Comparison of ENCODE assay signal across 33 cellular contexts in the genomic region with DNA sequence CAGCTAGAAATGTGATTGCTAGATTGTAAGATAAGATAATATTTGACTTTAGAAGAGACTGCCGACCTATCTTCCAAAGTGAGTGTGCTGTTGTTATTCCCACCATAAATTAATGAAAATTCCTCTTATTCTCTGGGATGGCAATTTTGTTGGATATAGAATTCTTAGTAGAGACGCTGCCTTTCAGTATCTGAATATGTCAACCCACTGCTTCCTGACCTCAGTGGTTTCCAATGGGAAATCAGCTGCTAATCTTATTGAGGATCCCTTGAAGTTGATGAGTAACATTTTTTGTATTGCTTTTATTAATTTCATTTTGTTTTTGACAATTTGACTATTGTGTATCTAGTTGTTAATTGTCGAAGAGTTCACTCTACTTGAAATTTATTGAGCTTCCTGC.
DNase-seq lines count a peak whose midpoint lies in the region; ATAC-seq and TF ChIP-seq lines count a peak whose summit lies in the region.
"Had no signal": no experiment of that assay in that cellular context is flagged by ENCODE, and none has a peak within 500 bp of the region (broad histone marks: within the 10 kb centered on the region; RNA-seq: fewer than 3 reads in every experiment).

No MANE protein-coding gene starts in this region.

- H3K27me3 ChIP-seq in endodermal cell (ENCODE audit: control insufficient read depth, insufficient read depth, low read length, poor library complexity, severe bottlenecking), result no peaks in the 10 kb centered on the region
- no peaks in the 10 kb centered on the region for H3K27me3 ChIP-seq in hepatocyte
- H3K27me3 ChIP-seq: BE2C; BLaER1; BLaER1 treated with 17β-estradiol and CSF1 and Interleukin-3, amounts not matched to agents 10 nM and 100 nM had no signal

- no peak for TF ChIP-seq CTCF in HEK293 (tag by site-specific recombination; IDR thresholded peaks at IDR 0.05)
- no peak for TF ChIP-seq CTCF in WTC11 (IDR thresholded peaks at IDR 0.05)
- no peak for TF ChIP-seq CTCF in endodermal cell (conservative IDR thresholded peaks at IDR 0.05)
- TF ChIP-seq CTCF in hepatocyte (IDR thresholded peaks at IDR 0.05; ENCODE audit: poor library complexity), result no peak

- no peak overlapping the region for H3K4me2 ChIP-seq in hepatocyte
- H3K4me2 ChIP-seq: A549; BLaER1; BLaER1 treated with 17β-estradiol and CSF1 and Interleukin-3, amounts not matched to agents 10 nM and 100 nM had no signal

- H3K36me3 ChIP-seq in HEK293 (ENCODE audit: control insufficient read depth in 2 of 2, insufficient read depth in 1 of 2, low read length in 2 of 2) (no peaks in the 10 kb centered on the region), endodermal cell (ENCODE audit: control insufficient read depth, insufficient read depth, low read length) (no peaks in the 10 kb centered on the region), hepatocyte (replicated peaks; ENCODE audit: insufficient read depth, low read depth) (no peaks in the 10 kb centered on the region)
- H3K36me3 ChIP-seq: BE2C; BLaER1; BLaER1 treated with 17β-estradiol and CSF1 and Interleukin-3, amounts not matched to agents 10 nM and 100 nM had no signal

- H3K27ac ChIP-seq in HEK293 (ENCODE audit: extremely low read depth, low read depth, low read length), result no peak overlapping the region
- no peak overlapping the region for H3K27ac ChIP-seq in endodermal cell (ENCODE audit: low read depth, low read length)
- H3K27ac ChIP-seq in hepatocyte, result no peak overlapping the region
- H3K27ac ChIP-seq: 22Rv1; A549; BLaER1; BLaER1 treated with 17β-estradiol and CSF1 and Interleukin-3, amounts not matched to agents 10 nM and 100 nM; C4-2B had no signal

- no peak overlapping the region for H3K4me3 Mint-ChIP-seq in WTC11
- no peak overlapping the region for H3K4me3 Mint-ChIP-seq in endodermal cell
- H3K4me3 Mint-ChIP-seq in natural killer cell treated with Interleukin-12 subunit alpha and Interleukin-12 subunit beta and Interleukin-15 and Interleukin-18, amount 100 ng/mL, for 72 hours, result no peak overlapping the region
- H3K4me3 Mint-ChIP-seq: B cell; CD14-positive monocyte; CD4-positive, alpha-beta memory T cell; CD4-positive, alpha-beta T cell; CD4-positive, CD25-positive, alpha-beta regulatory T cell; CD8-positive, alpha-beta memory T cell; CD8-positive, alpha-beta T cell had no signal

- no peak for DNase-seq in WTC11 (ENCODE audit: low spot score)
- DNase-seq in endodermal cell, result no peak
- no peak for DNase-seq in activated T-cell treated with anti-CD3 and anti-CD28 coated beads, Interleukin-2, amount 50 U/mL, for 1 hour
- no peak for DNase-seq in natural killer cell treated with Interleukin-12 subunit alpha and Interleukin-12 subunit beta and Interleukin-15 and Interleukin-18, amount 100 ng/mL, for 72 hours (ENCODE audit: low spot score)
- DNase-seq in hepatocyte (ENCODE audit: low spot score), result no peak
- DNase-seq: 8988T; ACHN; AML-193; BE2C; C1 segment of cervical spinal cord; Caco-2; Calu3; CD4-positive, alpha-beta memory T cell; CD4-positive, alpha-beta T cell; CD4-positive, CD25-positive, alpha-beta regulatory T cell; CD8-positive, alpha-beta memory T cell; CD8-positive, alpha-beta T cell; COR-L47; DMS 273 treated with DMSO at 0.1 percent for 48 hours; DMS153; DMS53; DMS79; DMS79 treated with DMSO at 0.1 percent for 48 hours; DND-41; EL had no signal

- H2AFZ ChIP-seq in hepatocyte, result no peak overlapping the region

- H3K9me3 ChIP-seq in HEK293 (ENCODE audit: control insufficient read depth, insufficient read depth, low read depth, low read length), result no peaks in the 10 kb centered on the region
- peaks cover 18% of the 10 kb centered on the region for H3K9me3 ChIP-seq in endodermal cell (ENCODE audit: control insufficient read depth, low read length)
- H3K9me3 ChIP-seq in hepatocyte (ENCODE audit: low read depth), result no peaks in the 10 kb centered on the region
- H3K9me3 ChIP-seq: BE2C; BLaER1; BLaER1 treated with 17β-estradiol and CSF1 and Interleukin-3, amounts not matched to agents 10 nM and 100 nM; Caco-2 had no signal

- no peaks in the 10 kb centered on the region for H3K27me3 Mint-ChIP-seq in WTC11 (ENCODE audit: low read depth)
- H3K27me3 Mint-ChIP-seq in endodermal cell (ENCODE audit: insufficient read depth), result no peaks in the 10 kb centered on the region
- no peaks in the 10 kb centered on the region for H3K27me3 Mint-ChIP-seq in natural killer cell treated with Interleukin-12 subunit alpha and Interleukin-12 subunit beta and Interleukin-15 and Interleukin-18, amount 100 ng/mL, for 72 hours
- H3K27me3 Mint-ChIP-seq: B cell; CD4-positive, alpha-beta memory T cell; CD4-positive, alpha-beta T cell; CD4-positive, CD25-positive, alpha-beta regulatory T cell; CD8-positive, alpha-beta memory T cell had no signal

- ATAC-seq in WTC11, result no peak
- no peak for ATAC-seq in natural killer cell treated with Interleukin-12 subunit alpha and Interleukin-12 subunit beta and Interleukin-15 and Interleukin-18, amount 100 ng/mL, for 72 hours
- ATAC-seq: A549; CD8-positive, alpha-beta T cell had no signal

- H3K4me1 ChIP-seq in HEK293 (ENCODE audit: control insufficient read depth, insufficient read depth, low read length), result peaks cover 4% of the 10 kb centered on the region; the same call in 1 of the 2 replicates
- no peaks in the 10 kb centered on the region for H3K4me1 ChIP-seq in endodermal cell (ENCODE audit: control insufficient read depth, insufficient read depth, low read length)
- H3K4me1 ChIP-seq in hepatocyte (ENCODE audit: insufficient read depth), result no peaks in the 10 kb centered on the region
- H3K4me1 ChIP-seq: A549; BE2C; BLaER1; BLaER1 treated with 17β-estradiol and CSF1 and Interleukin-3, amounts not matched to agents 10 nM and 100 nM had no signal

- H4K20me1 ChIP-seq in hepatocyte (ENCODE audit: insufficient read depth, poor library complexity, severe bottlenecking), result no peaks in the 10 kb centered on the region
- H4K20me1 ChIP-seq: BLaER1; BLaER1 treated with 17β-estradiol and CSF1 and Interleukin-3, amounts not matched to agents 10 nM and 100 nM had no signal

- H3K4me3 ChIP-seq in HEK293 (ENCODE audit: low read depth, low read length) (no peak overlapping the region), endodermal cell (ENCODE audit: low read length) (peak overlapping the region; percentile 2), hepatocyte (no peak overlapping the region)
- H3K4me3 ChIP-seq: A549; BLaER1; BLaER1 treated with 17β-estradiol and CSF1 and Interleukin-3, amounts not matched to agents 10 nM and 100 nM had no signal

- no peaks in the 10 kb centered on the region for H3K79me2 ChIP-seq in hepatocyte

- H3K36me3 Mint-ChIP-seq in WTC11, result no peaks in the 10 kb centered on the region
- H3K36me3 Mint-ChIP-seq in endodermal cell (ENCODE audit: low read depth), result peaks cover 5% of the 10 kb centered on the region
- no peaks in the 10 kb centered on the region for H3K36me3 Mint-ChIP-seq in natural killer cell treated with Interleukin-12 subunit alpha and Interleukin-12 subunit beta and Interleukin-15 and Interleukin-18, amount 100 ng/mL, for 72 hours
- H3K36me3 Mint-ChIP-seq: CD14-positive monocyte; CD4-positive, alpha-beta memory T cell; CD4-positive, CD25-positive, alpha-beta regulatory T cell; CD8-positive, alpha-beta memory T cell; CD8-positive, alpha-beta T cell had no signal

- POLR2A ChIA-PET in HEK293 (lab: Yijun Ruan, JAX) (no interaction called here), WTC11 (lab: Charles Lee) (no interaction called here)

- H3K27ac Mint-ChIP-seq in WTC11, result no peak overlapping the region
- H3K27ac Mint-ChIP-seq in endodermal cell, result no peak overlapping the region
- H3K27ac Mint-ChIP-seq in natural killer cell treated with Interleukin-12 subunit alpha and Interleukin-12 subunit beta and Interleukin-15 and Interleukin-18, amount 100 ng/mL, for 72 hours, result no peak overlapping the region
- H3K27ac Mint-ChIP-seq: B cell; CD14-positive monocyte; CD4-positive, alpha-beta memory T cell; CD4-positive, alpha-beta T cell; CD4-positive, CD25-positive, alpha-beta regulatory T cell; CD8-positive, alpha-beta memory T cell; CD8-positive, alpha-beta T cell had no signal

- no peaks in the 10 kb centered on the region for H3K4me1 Mint-ChIP-seq in WTC11
- no peaks in the 10 kb centered on the region for H3K4me1 Mint-ChIP-seq in endodermal cell
- no peaks in the 10 kb centered on the region for H3K4me1 Mint-ChIP-seq in natural killer cell treated with Interleukin-12 subunit alpha and Interleukin-12 subunit beta and Interleukin-15 and Interleukin-18, amount 100 ng/mL, for 72 hours (ENCODE audit: low read depth in 2 of 2)
- H3K4me1 Mint-ChIP-seq: B cell; CD14-positive monocyte; CD4-positive, alpha-beta memory T cell; CD4-positive, CD25-positive, alpha-beta regulatory T cell; CD8-positive, alpha-beta memory T cell had no signal

- H3K9me3 Mint-ChIP-seq in WTC11 (peaks cover 18% of the 10 kb centered on the region), endodermal cell (peaks cover 8% of the 10 kb centered on the region)
- H3K9me3 Mint-ChIP-seq in natural killer cell treated with Interleukin-12 subunit alpha and Interleukin-12 subunit beta and Interleukin-15 and Interleukin-18, amount 100 ng/mL, for 72 hours, result no peaks in the 10 kb centered on the region

- CTCF ChIA-PET in HEK293 (lab: Yijun Ruan, JAX) (interaction anchor here (0.7 to 0.8 kb wide), 2 partner anchors 13 to 779 kb away, joined by 3 read pairs; no protein-coding TSS in a partner anchor), WTC11 (lab: Charles Lee) (no interaction called here)

- no peak overlapping the region for H3K9ac ChIP-seq in endodermal cell (ENCODE audit: extremely low read depth, low read length, poor library complexity, severe bottlenecking)
- H3K9ac ChIP-seq: BLaER1; BLaER1 treated with 17β-estradiol and CSF1 and Interleukin-3, amounts not matched to agents 10 nM and 100 nM had no signal

- 95% methylated on average over 3 of the region's 3 CpGs; no CpG with 5 or more reads in 1 of the 2 experiments for WGBS in endodermal cell (ENCODE audit: insufficient coverage in 1 of 2, insufficient read length in 1 of 2), 2 experiments
- WGBS in hepatocyte (ENCODE audit: low lambda C conversion rate, missing lambda C conversion rate), result 83% methylated on average over 3 of the region's 3 CpGs

- no peaks in the 10 kb centered on the region for H3K9me2 ChIP-seq in hepatocyte (replicated peaks; ENCODE audit: insufficient read depth)

TF ChIP-seq in HEK293, 187 proteins besides CTCF, POLR2A, EP300 and RAD21 (continues in another document):
- peak; percentile 51; the same call in 1 of the 2 replicates for TF ChIP-seq TRIM28 (IDR thresholded peaks at IDR 0.05; ENCODE audit: borderline replicate concordance, low read length)
- TF ChIP-seq ZNF324 (tag by site-specific recombination; IDR thresholded peaks at IDR 0.05), result no peak
